Comparison of ENCODE assay signal across 1 cellular context in genomic region chr2:191202881-191203397, GRCh38.
TF ChIP-seq lines count a peak whose summit lies in the region.

No MANE protein-coding gene starts in this region.

TF ChIP-seq in SK-N-SH, 30 proteins besides CTCF, POLR2A, EP300 and RAD21 (continued from another document):
- TF ChIP-seq, protein P1, sequence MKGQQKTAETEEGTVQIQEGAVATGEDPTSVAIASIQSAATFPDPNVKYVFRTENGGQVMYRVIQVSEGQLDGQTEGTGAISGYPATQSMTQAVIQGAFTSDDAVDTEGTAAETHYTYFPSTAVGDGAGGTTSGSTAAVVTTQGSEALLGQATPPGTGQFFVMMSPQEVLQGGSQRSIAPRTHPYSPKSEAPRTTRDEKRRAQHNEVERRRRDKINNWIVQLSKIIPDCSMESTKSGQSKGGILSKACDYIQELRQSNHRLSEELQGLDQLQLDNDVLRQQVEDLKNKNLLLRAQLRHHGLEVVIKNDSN (IDR thresholded peaks at IDR 0.05; ENCODE audit: borderline replicate concordance, low read depth): no peak
- TF ChIP-seq EZH2phosphoT487 (IDR thresholded peaks at IDR 0.05; ENCODE audit: borderline replicate concordance, low read depth): no peak
- no peak for TF ChIP-seq FOXJ3 (CRISPR knock-in tag; IDR thresholded peaks at IDR 0.05)
- no peak for TF ChIP-seq MEF2A (IDR thresholded peaks at IDR 0.05; ENCODE audit: borderline replicate concordance, low read depth)
- TF ChIP-seq GATA2 (CRISPR knock-in tag; IDR thresholded peaks at IDR 0.05): no peak
